ENCODE assay signal across 8 cellular contexts in the genomic region with DNA sequence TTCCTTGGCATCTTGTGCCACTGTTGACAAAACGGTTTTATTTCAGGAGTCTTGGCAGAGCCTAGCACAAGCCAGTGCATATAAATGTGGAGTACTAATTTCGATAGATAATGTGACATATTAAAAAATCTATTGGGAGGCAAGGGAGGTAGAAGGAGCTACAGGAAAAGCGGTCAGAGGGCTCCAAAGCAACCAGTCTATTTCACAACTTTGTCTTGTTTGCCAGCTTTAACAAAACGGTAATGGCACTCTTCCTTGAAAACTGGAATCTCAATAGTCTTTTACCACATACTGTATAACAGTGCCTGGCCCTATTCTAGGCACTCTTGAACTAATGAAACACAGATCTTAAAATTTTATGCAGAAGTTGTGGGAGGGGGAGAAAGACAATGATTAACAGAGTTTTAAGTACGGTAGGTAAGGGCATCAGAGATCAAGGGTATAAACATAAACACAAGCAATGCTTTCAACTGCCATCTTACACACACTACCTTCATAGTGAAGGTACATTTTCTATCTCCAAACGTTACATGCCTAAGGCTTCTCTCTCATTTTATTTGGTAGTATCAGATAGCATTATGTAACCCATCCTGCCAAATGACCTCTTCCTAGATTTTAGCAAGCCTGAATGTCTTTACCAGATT. TPM values are rescaled to one million over a fixed set of nuclear protein-coding genes. Genes with fewer than 3 reads are reported as not detected.
A peak's percentile ranks its signal among the peaks of the same experiment; 100 is the strongest.
DNase-seq lines count a peak whose midpoint lies in the region; ATAC-seq and TF ChIP-seq lines count a peak whose summit lies in the region.

No MANE protein-coding gene starts in this region.

- H3K27ac ChIP-seq in Peyer's patch (peak overlapping the region in 1 of 4 donors; percentile 15), esophagus squamous epithelium (peak overlapping the region; percentile 18 to 95 (median 59)), psoas muscle (peak overlapping the region; percentile 97)

- H3K4me3 ChIP-seq in Peyer's patch (peak overlapping the region; percentile 70 to 95 (median 74)), esophagus squamous epithelium (peak overlapping the region; percentile 78 to 89 (median 88)), psoas muscle (peak overlapping the region; percentile 94)

- POLR2A ChIA-PET in GM10248 (lab: Yijun Ruan, JAX) = interaction anchor here (0.7 to 8.8 kb wide), 3 partner anchors 34 to 83 kb away, joined by 3 to 254 read pairs (median 4); a partner anchor contains a TSS

- CTCF ChIA-PET in GM10248 (lab: Yijun Ruan, JAX) = interaction anchor here (0.8 to 1.5 kb wide), 4 partner anchors 32 to 226 kb away, joined by 3 to 4 read pairs (median 3); a partner anchor contains a TSS

- H3K9me3 ChIP-seq in Peyer's patch = no peaks in the 10 kb centered on the region
- H3K9me3 ChIP-seq in esophagus squamous epithelium = no peaks in the 10 kb centered on the region
- no peaks in the 10 kb centered on the region for H3K9me3 ChIP-seq in psoas muscle

- ATAC-seq in GM18505 (IDR thresholded peaks at IDR 0.05; ENCODE audit: unreplicated experiment) = no peak
- no peak for ATAC-seq in psoas muscle
- no peak for ATAC-seq in HG03520 (IDR thresholded peaks at IDR 0.05; ENCODE audit: unreplicated experiment)

- H3K36me3 ChIP-seq in Peyer's patch = no peaks in the 10 kb centered on the region
- peaks cover 0 to 11% (median 0%) of the 10 kb centered on the region in 3 donors for H3K36me3 ChIP-seq in esophagus squamous epithelium
- peaks cover 0 to 17% of the 10 kb centered on the region in 2 donors for H3K36me3 ChIP-seq in psoas muscle (ENCODE audit: insufficient read depth in 1 of 2, low read depth in 1 of 2)

- peak; percentile 10 for TF ChIP-seq POLR2A in GM18505 (IDR thresholded peaks at IDR 0.05; ENCODE audit: borderline replicate concordance, extremely low read depth, insufficient read depth, insufficient read length)
- no peak for TF ChIP-seq POLR2A in Peyer's patch (IDR thresholded peaks at IDR 0.05)
- no peak for TF ChIP-seq POLR2A in esophagus squamous epithelium (IDR thresholded peaks at IDR 0.05)

- DNase-seq in Peyer's patch = no peak
- no peak for DNase-seq in esophagus squamous epithelium (lab: John Stamatoyannopoulos, UW)
- no peak for DNase-seq in psoas muscle
- DNase-seq in NCI-H82 (lab: John Stamatoyannopoulos, UW) = no peak
- no peak for DNase-seq in globus pallidus (ENCODE audit: low spot score)
- DNase-seq in GM10248 (ENCODE audit: extremely low spot score) = no peak

- 1 to 4% methylated on average over 6 of the region's 6 CpGs for WGBS in esophagus squamous epithelium, 2 donors
- WGBS in psoas muscle, 3 donors = 6 to 12% (median 7%) methylated on average over 6 of the region's 6 CpGs

- H3K4me1 ChIP-seq in Peyer's patch = peaks cover 0 to 24% (median 0%) of the 10 kb centered on the region in 4 donors
- peaks cover 14 to 47% (median 16%) of the 10 kb centered on the region in 3 donors for H3K4me1 ChIP-seq in esophagus squamous epithelium
- H3K4me1 ChIP-seq in psoas muscle = peaks cover 26% of the 10 kb centered on the region

- intact Hi-C loops in esophagus squamous epithelium (cut with DNase I) (no loop called here), psoas muscle (cut with DNase I) (loop anchor here in 1 of 2 donors (5.0 kb wide), 1 partner anchor 84 kb away; a partner anchor contains a TSS)

- H3K27me3 ChIP-seq in Peyer's patch = no peaks in the 10 kb centered on the region
- H3K27me3 ChIP-seq in esophagus squamous epithelium = no peaks in the 10 kb centered on the region
- no peaks in the 10 kb centered on the region for H3K27me3 ChIP-seq in psoas muscle (ENCODE audit: insufficient read depth in 3 of 3, low read length in 2 of 3)

- no peak for TF ChIP-seq CTCF in Peyer's patch (IDR thresholded peaks at IDR 0.05)
- TF ChIP-seq CTCF in esophagus squamous epithelium (IDR thresholded peaks at IDR 0.05) = no peak
- TF ChIP-seq CTCF in psoas muscle (IDR thresholded peaks at IDR 0.05) = no peak
- TF ChIP-seq CTCF in GM10248 (IDR thresholded peaks at IDR 0.05; ENCODE audit: control extremely low read depth, extremely low read depth, low read depth, missing control alignments) = no peak

RNA-seq across cellular contexts. Expression of a gene that starts 33.5 kb away (rescaled TPM):
- total RNA-seq in Peyer's patch (10 to 100 TPM; 32.4 to 52.8 (median 37.8) TPM), esophagus squamous epithelium (100 to 1,000 TPM in 2 of 4 donors, 10 to 100 TPM in 2; 64.6 to 100 (median 82.9) TPM), psoas muscle (100 to 1,000 TPM in 2 of 4 donors, 10 to 100 TPM in 2; 59.1 to 122 (median 96.1) TPM)
- 10 to 100 TPM; 34.8 to 70.3 (median 59.5) TPM for polyA plus RNA-seq in psoas muscle
